17 cellular contexts compared by ENCODE assay signal in the genomic region with DNA sequence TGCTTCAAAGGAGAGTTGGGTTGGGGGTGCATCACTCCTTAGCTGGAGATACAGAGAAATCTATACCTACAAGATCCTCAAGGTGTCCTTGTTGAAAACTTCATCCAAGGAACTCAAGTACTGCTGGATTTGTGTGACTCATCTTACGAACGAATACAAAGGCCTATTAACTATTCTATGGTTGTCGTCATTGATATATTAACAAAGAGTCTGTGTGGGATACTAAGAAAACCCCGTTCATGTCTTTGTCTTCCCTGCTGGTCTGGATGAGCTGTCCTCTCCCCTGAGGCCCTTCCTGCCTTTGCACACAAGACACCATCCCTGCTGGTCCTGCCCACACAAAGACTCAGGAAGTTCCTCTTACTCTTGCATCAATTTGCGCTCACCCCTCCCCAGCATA. TPM values are rescaled to one million over a fixed set of nuclear protein-coding genes. Genes with fewer than 3 reads are reported as not detected.
DNase-seq lines count a peak whose midpoint lies in the region; ATAC-seq and TF ChIP-seq lines count a peak whose summit lies in the region.
"Had no signal": no experiment of that assay in that cellular context is flagged by ENCODE, and none has a peak within 500 bp of the region (broad histone marks: within the 10 kb centered on the region; RNA-seq: fewer than 3 reads in every experiment).

No MANE protein-coding gene starts in this region.

- DNase-seq in Ammon's horn (ENCODE audit: low spot score), result peak; percentile 47
- DNase-seq in Kasumi-1 (lab: John Stamatoyannopoulos, UW), result peak; percentile 8 to 22
- DNase-seq in brain microvascular endothelial cell, result peak; percentile 31
- DNase-seq in medulla oblongata (ENCODE audit: extremely low spot score), result peak; percentile 53
- no peak for DNase-seq in ecto neural progenitor cell (ENCODE audit: low spot score)
- no peak for DNase-seq in HEK293T (ENCODE audit: extremely low spot score)
- DNase-seq in testis, result no peak
- DNase-seq: activated CD4-positive, alpha-beta memory T cell treated with anti-CD3 and anti-CD28 coated beads, Interleukin-2, amount 10 ng/mL, durations not matched to agents 7 days and 5 days; Caco-2; esophagus squamous epithelium; HCEC 1CT; mucosa of descending colon; NCI-H1436; SJCRH30 had no signal

- CTCF ChIA-PET in HEK293T (lab: Yijun Ruan, JAX), result interaction anchor here (0.6 kb wide), 1 partner anchor 148 kb away, joined by 3 read pairs; no protein-coding TSS in a partner anchor

- H3K27me3 ChIP-seq in brain microvascular endothelial cell (replicated peaks) (no peaks in the 10 kb centered on the region), testis (no peaks in the 10 kb centered on the region)
- H3K27me3 ChIP-seq: esophagus squamous epithelium, SJCRH30 had no signal

- POLR2A ChIA-PET in HEK293T (lab: Yijun Ruan, JAX), result interaction anchor here (1.4 kb wide), 1 partner anchor 54 kb away, joined by 6 read pairs; the partner anchor contains the start of gene IRF2

- H3K4me1 ChIP-seq in testis, result peaks cover 16% of the 10 kb centered on the region
- H3K4me1 ChIP-seq: Caco-2, SJCRH30 had no signal

- H3K4me3 ChIP-seq in brain microvascular endothelial cell (ENCODE audit: low read depth, low read length) (no peak overlapping the region), testis (no peak overlapping the region)
- H3K4me3 ChIP-seq: coronary artery, esophagus squamous epithelium, K562, mucosa of descending colon, SJCRH30 had no signal

- H3K36me3 ChIP-seq in brain microvascular endothelial cell (replicated peaks) (no peaks in the 10 kb centered on the region), testis (ENCODE audit: low read depth, missing control alignments) (no peaks in the 10 kb centered on the region)
- H3K36me3 ChIP-seq: esophagus squamous epithelium, SJCRH30 had no signal

- H3K27ac ChIP-seq in brain microvascular endothelial cell (no peak overlapping the region), testis (no peak overlapping the region)
- H3K27ac ChIP-seq: coronary artery, esophagus squamous epithelium, SJCRH30 had no signal

- TF ChIP-seq CTCF in brain microvascular endothelial cell (IDR thresholded peaks at IDR 0.05; ENCODE audit: low read depth, low read length, missing control alignments) (no peak), testis (IDR thresholded peaks at IDR 0.05) (no peak)

- ATAC-seq in HG03342 (IDR thresholded peaks at IDR 0.05; ENCODE audit: unreplicated experiment), result no peak
- ATAC-seq: K562, mucosa of descending colon had no signal

- in situ Hi-C loops in brain microvascular endothelial cell (cut with HindIII; ENCODE audit: low pct_ligation_motif_present, low sequenced_read_pairs), result no loop called here

- WGBS in testis, 2 donors, result 89% methylated on average over 5 of the region's 5 CpGs

- intact Hi-C loops in testis (cut with DNase I; ENCODE audit: low total_unique reads), result no loop called here

- no peaks in the 10 kb centered on the region for H3K9me3 ChIP-seq in testis
- H3K9me3 ChIP-seq: esophagus squamous epithelium, SJCRH30 had no signal

- no peak for TF ChIP-seq POLR2A in testis (IDR thresholded peaks at IDR 0.05)

TF ChIP-seq in HEK293T, 16 proteins besides CTCF, POLR2A, EP300 and RAD21:
- TF ChIP-seq FOXK2 (IDR thresholded peaks at IDR 0.05), result no peak
- TF ChIP-seq ZNF384 (IDR thresholded peaks at IDR 0.05), result no peak
- no peak for TF ChIP-seq L3MBTL2 (conservative IDR thresholded peaks at IDR 0.05)
- no peak for TF ChIP-seq SP1 (IDR thresholded peaks at IDR 0.05)
- TF ChIP-seq CTBP1 (IDR thresholded peaks at IDR 0.05; ENCODE audit: borderline replicate concordance), result no peak
TF ChIP-seq in HEK293T: peak in this region for 0.

RNA-seq across cellular contexts. Expression of gene IRF2, which starts 54.9 kb away (rescaled TPM):
- total RNA-seq in testis, result 10 to 100 TPM; 16.1 to 22.3 TPM
- polyA plus RNA-seq in testis (ENCODE audit: insufficient read depth, low read depth, low replicate concordance), result 13.0 TPM

Comparison
In these comparisons a context has a peak if more than half of its experiments do, and no peak if none do; other contexts are left out.
1. DNase-seq: peak in Ammon's horn (single experiment), Kasumi-1 (2 of 2), brain microvascular endothelial cell (single experiment) and medulla oblongata (single experiment); none in ecto neural progenitor cell (single experiment), HEK293T (single experiment) and testis (single experiment).